8 cellular contexts compared by ENCODE assay signal in the genomic region with DNA sequence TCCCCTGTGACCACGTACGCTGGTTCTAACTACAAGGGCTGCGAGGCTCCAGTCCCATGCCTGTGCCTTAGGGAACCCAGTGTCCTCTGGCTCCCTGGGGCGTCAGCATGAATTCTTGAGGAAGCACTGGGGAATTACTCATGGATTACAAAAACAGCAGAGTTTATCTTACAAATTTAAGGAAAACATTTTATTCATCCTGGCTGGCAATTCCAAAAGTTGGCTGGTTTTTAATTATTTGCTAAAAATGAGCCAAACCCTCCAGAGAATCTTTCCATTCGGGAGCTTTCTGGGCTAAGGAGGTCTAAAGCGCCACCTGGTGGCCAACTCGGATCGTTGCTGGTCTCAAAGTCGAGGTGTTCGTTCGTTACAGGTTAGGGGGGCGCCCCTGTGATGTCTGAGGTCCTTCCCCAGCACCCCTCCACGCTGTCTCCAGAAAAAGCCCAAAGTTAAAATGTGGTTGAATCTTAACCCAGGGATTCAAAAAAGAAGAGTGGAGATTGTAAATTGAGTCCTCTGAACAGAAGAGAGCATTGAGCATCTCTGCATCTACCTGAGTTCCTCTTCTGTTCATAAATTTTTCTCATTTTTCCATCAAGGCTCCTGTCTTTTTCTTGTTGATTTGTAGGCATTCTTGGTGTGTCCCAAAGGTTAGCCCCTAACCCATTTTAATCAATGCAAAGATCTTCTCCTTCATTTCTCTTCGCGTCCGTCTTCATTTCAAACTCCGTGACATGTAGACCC.
DNase-seq lines count a peak whose midpoint lies in the region; ATAC-seq, FAIRE-seq and TF ChIP-seq lines count a peak whose summit lies in the region.

No MANE protein-coding gene starts in this region.

- TF ChIP-seq CTCF in A549 (IDR thresholded peaks at IDR 0.05), result peak; percentile 97
- TF ChIP-seq CTCF in HepG2 (CRISPR knock-in tag; IDR thresholded peaks at IDR 0.05), result peak; percentile 87

- no peak for TF ChIP-seq EP300 in A549 (IDR thresholded peaks at IDR 0.05)
- TF ChIP-seq EP300 in HepG2 (IDR thresholded peaks at IDR 0.05; ENCODE audit: low read depth in 2 of 2, low read length in 2 of 2), result no peak
- TF ChIP-seq EP300 in HepG2 (CRISPR knock-in tag; IDR thresholded peaks at IDR 0.05; ENCODE audit: borderline replicate concordance), result no peak

- intact Hi-C loops in HepG2 (cut with micrococcal nuclease; ENCODE audit: unreplicated experiment), result loop anchor here (1.0 kb wide), 1 partner anchor 627 kb away; no protein-coding TSS in a partner anchor

- BruUV-seq in HepG2 (replicated peaks; lab: Mats Ljungman, UMichigan), result no TSS peak

- H2AFZ ChIP-seq in HepG2 (ENCODE audit: low read length), result no peak overlapping the region

- WGBS in A549 (ENCODE audit: missing lambda C conversion rate), result 28% methylated on average over 17 of the region's 17 CpGs
- 28% methylated on average over 17 of the region's 17 CpGs for WGBS in HepG2 (ENCODE audit: low lambda C conversion rate)

- H3K36me3 ChIP-seq in HepG2 (replicated peaks in 1 of 2; ENCODE audit: control insufficient read depth in 1 of 2, insufficient read depth in 2 of 2, low read length in 2 of 2), result no peaks in the 10 kb centered on the region

- no peaks in the 10 kb centered on the region for H4K20me1 ChIP-seq in HepG2 (ENCODE audit: insufficient read depth, low read length)

- no peak for FAIRE-seq in A549 (lab: Jason Lieb, UNC)
- peak; percentile 85 for FAIRE-seq in HepG2 (lab: Jason Lieb, UNC)

- H3K79me2 ChIP-seq in HepG2 (ENCODE audit: insufficient read depth, low read length), result no peaks in the 10 kb centered on the region

- TF ChIP-seq RAD21 in A549 (conservative IDR thresholded peaks at IDR 0.05 in 1 of 2, IDR thresholded peaks at IDR 0.05 in 1 of 2) (peak; percentile 83 to 86), HepG2 (CRISPR knock-in tag; IDR thresholded peaks at IDR 0.05) (peak; percentile 68; the same call in 1 of the 2 replicates)

- H3K4me3 ChIP-seq in A549, result no peak overlapping the region
- no peak overlapping the region for H3K4me3 ChIP-seq in HepG2 (replicated peaks in 1 of 3; ENCODE audit: insufficient read depth in 1 of 3, low read depth in 2 of 3, low read length in 3 of 3)

- POLR2A ChIA-PET in A549 (lab: Yijun Ruan, JAX), result no interaction called here
- POLR2A ChIA-PET in HepG2 (lab: Yijun Ruan, JAX), result interaction anchor here (1.5 kb wide), 1 partner anchor 628 kb away, joined by 4 read pairs; no protein-coding TSS in a partner anchor

- TF ChIP-seq POLR2A in A549 (IDR thresholded peaks at IDR 0.05; ENCODE audit: low read length), result no peak
- no peak for TF ChIP-seq POLR2A in HepG2 (IDR thresholded peaks at IDR 0.05; ENCODE audit: insufficient read depth in 1 of 2, low read depth in 2 of 2, low read length in 2 of 2)

- ATAC-seq in A549 (peak in 1 of 2 experiments; percentile 83; a peak in 3 of 6 replicates), GM18868 (IDR thresholded peaks at IDR 0.05; ENCODE audit: unreplicated experiment) (peak; percentile 56), HepG2 (peak; percentile 83)

- H3K9me3 ChIP-seq in A549 (no peaks in the 10 kb centered on the region), HepG2 (ENCODE audit: low read length) (no peaks in the 10 kb centered on the region)

- DNase-seq in A549 (ENCODE audit: low read depth in 1 of 2, low spot score in 1 of 2), result peak; percentile 56 to 63
- DNase-seq in NCI-H1436 treated with DMSO at 0.1 percent for 48 hours (lab: John Stamatoyannopoulos, UW), result peak; percentile 19
- peak; percentile 33 for DNase-seq in UCSD-AML1 (lab: John Stamatoyannopoulos, UW; ENCODE audit: unreplicated experiment)
- peak; percentile 74 for DNase-seq in cerebellar cortex (ENCODE audit: low spot score)
- DNase-seq in HepG2 (ENCODE audit: low spot score), result peak; percentile 57
- peak; percentile 3 to 32 (median 19) for DNase-seq in stimulated activated CD4-positive, alpha-beta T cell treated with anti-CD3 and anti-CD28 coated beads, TNF-alpha, amount 100 ng/mL, for 48 hours (ENCODE audit: low read depth in 3 of 3)
- no peak for DNase-seq in SKM-1 treated with dmso at 0.1 percent for 144 hours (lab: John Stamatoyannopoulos, UW; ENCODE audit: unreplicated experiment)

- CTCF ChIA-PET in A549 (lab: Yijun Ruan, JAX), result interaction anchor here (0.6 to 15.8 kb wide), 42 partner anchors 8 to 639 kb away, joined by 3 to 361 read pairs (median 3); no protein-coding TSS in a partner anchor
- CTCF ChIA-PET in HepG2 (lab: Yijun Ruan, JAX; ENCODE audit: low intra/inter-chr PET ratio, low total read pairs), result interaction anchor here (0.8 to 5.0 kb wide), 2 partner anchors 150 to 628 kb away, joined by 3 to 98 read pairs; no protein-coding TSS in a partner anchor

- peaks cover 7 to 46% of the 10 kb centered on the region in 2 experiments; a peak in 2 of 5 replicates for H3K27me3 ChIP-seq in HepG2 (ENCODE audit: control insufficient read depth in 1 of 2, insufficient read depth in 2 of 2, low read length in 2 of 2)

- no peak overlapping the region for H3K4me2 ChIP-seq in A549
- H3K4me2 ChIP-seq in HepG2 (ENCODE audit: low read depth, low read length), result no peak overlapping the region

- in situ Hi-C loops in HepG2 (cut with HindIII; ENCODE audit: extremely low pct_ligation_motif_present, low pct_unique_long_range_greater_than_20kb), result loop anchor here (5.0 kb wide), 1 partner anchor 629 kb away; no protein-coding TSS in a partner anchor

- H3K27ac ChIP-seq in A549 (no peak overlapping the region), HepG2 (ENCODE audit: extremely low read length, insufficient read depth, low read length) (no peak overlapping the region)

- H3K4me1 ChIP-seq in A549 (no peaks in the 10 kb centered on the region), HepG2 (ENCODE audit: insufficient read depth, low read length) (no peaks in the 10 kb centered on the region)

- no peak overlapping the region for H3K9ac ChIP-seq in HepG2 (ENCODE audit: insufficient read depth, low read depth, low read length)

TF ChIP-seq in A549, 52 proteins besides CTCF, POLR2A, EP300 and RAD21:
- TF ChIP-seq USF2 (IDR thresholded peaks at IDR 0.05) (no peak), HDAC2 (IDR thresholded peaks at IDR 0.05) (no peak), SMC3 (IDR thresholded peaks at IDR 0.05) (peak; percentile 93), MAFK (IDR thresholded peaks at IDR 0.05; ENCODE audit: partially characterized antibody) (no peak)

TF ChIP-seq in HepG2, 621 proteins besides CTCF, POLR2A, EP300 and RAD21 (continues in another document):
- TF ChIP-seq ZNF737 (CRISPR knock-in tag; IDR thresholded peaks at IDR 0.05; ENCODE audit: borderline replicate concordance), result no peak
- TF ChIP-seq CAMTA2 (CRISPR knock-in tag; IDR thresholded peaks at IDR 0.05; ENCODE audit: borderline replicate concordance), result no peak
- TF ChIP-seq ZNF3 (CRISPR knock-in tag; IDR thresholded peaks at IDR 0.05), result no peak
- 0 out of 2 replicates have a peak, but pooled peaks have one; percentile 50 for TF ChIP-seq EZH2 (conservative IDR thresholded peaks at IDR 0.05; ENCODE audit: low read depth, low read length)
- TF ChIP-seq, protein P1, sequence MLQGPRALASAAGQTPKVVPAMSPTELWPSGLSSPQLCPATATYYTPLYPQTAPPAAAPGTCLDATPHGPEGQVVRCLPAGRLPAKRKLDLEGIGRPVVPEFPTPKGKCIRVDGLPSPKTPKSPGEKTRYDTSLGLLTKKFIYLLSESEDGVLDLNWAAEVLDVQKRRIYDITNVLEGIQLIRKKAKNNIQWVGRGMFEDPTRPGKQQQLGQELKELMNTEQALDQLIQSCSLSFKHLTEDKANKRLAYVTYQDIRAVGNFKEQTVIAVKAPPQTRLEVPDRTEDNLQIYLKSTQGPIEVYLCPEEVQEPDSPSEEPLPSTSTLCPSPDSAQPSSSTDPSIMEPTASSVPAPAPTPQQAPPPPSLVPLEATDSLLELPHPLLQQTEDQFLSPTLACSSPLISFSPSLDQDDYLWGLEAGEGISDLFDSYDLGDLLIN (CRISPR knock-in tag; IDR thresholded peaks at IDR 0.05; ENCODE audit: borderline replicate concordance), result 0 out of 2 replicates have a peak, but pooled peaks have one; percentile 6
- TF ChIP-seq, protein P2, sequence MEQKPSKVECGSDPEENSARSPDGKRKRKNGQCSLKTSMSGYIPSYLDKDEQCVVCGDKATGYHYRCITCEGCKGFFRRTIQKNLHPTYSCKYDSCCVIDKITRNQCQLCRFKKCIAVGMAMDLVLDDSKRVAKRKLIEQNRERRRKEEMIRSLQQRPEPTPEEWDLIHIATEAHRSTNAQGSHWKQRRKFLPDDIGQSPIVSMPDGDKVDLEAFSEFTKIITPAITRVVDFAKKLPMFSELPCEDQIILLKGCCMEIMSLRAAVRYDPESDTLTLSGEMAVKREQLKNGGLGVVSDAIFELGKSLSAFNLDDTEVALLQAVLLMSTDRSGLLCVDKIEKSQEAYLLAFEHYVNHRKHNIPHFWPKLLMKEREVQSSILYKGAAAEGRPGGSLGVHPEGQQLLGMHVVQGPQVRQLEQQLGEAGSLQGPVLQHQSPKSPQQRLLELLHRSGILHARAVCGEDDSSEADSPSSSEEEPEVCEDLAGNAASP (CRISPR knock-in tag; IDR thresholded peaks at IDR 0.05; ENCODE audit: borderline replicate concordance), result 0 out of 2 replicates have a peak, but pooled peaks have one; percentile 30
- TF ChIP-seq ZNF282 (IDR thresholded peaks at IDR 0.05; ENCODE audit: partially characterized antibody), result no peak
- TF ChIP-seq ZNF224 (CRISPR knock-in tag; IDR thresholded peaks at IDR 0.05), result no peak
- no peak for TF ChIP-seq MAFF (IDR thresholded peaks at IDR 0.05; ENCODE audit: low read depth, low read length)
- TF ChIP-seq, protein P3, sequence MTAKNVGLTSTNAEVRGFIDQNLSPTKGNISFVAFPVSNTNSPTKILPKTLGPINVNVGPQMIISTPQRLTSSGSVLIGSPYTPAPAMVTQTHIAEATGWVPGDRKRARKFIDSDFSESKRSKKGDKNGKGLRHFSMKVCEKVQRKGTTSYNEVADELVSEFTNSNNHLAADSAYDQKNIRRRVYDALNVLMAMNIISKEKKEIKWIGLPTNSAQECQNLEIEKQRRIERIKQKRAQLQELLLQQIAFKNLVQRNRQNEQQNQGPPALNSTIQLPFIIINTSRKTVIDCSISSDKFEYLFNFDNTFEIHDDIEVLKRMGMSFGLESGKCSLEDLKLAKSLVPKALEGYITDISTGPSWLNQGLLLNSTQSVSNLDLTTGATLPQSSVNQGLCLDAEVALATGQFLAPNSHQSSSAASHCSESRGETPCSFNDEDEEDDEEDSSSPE (CRISPR knock-in tag; IDR thresholded peaks at IDR 0.05), result 0 out of 2 replicates have a peak, but pooled peaks have one; percentile 35
- peak; percentile 73 for TF ChIP-seq XRCC5 (optimal IDR thresholded peaks at IDR 0.05; ENCODE audit: low read length)
- TF ChIP-seq ZZZ3 (CRISPR knock-in tag; IDR thresholded peaks at IDR 0.05; ENCODE audit: borderline replicate concordance), result no peak
- peak; percentile 93 for TF ChIP-seq SMC3 (IDR thresholded peaks at IDR 0.05; ENCODE audit: low read length)

Comparison
In these comparisons a context has a peak if more than half of its experiments do, and no peak if none do; other contexts are left out.
1. Of the 38 proteins assayed by ChIP-seq in both HepG2 and A549: peak only in HepG2: none; only in A549: none; in both: CTCF, RAD21 and SMC3; in neither: 35.